ENCODE assay signal across 8 cellular contexts in the genomic region with DNA sequence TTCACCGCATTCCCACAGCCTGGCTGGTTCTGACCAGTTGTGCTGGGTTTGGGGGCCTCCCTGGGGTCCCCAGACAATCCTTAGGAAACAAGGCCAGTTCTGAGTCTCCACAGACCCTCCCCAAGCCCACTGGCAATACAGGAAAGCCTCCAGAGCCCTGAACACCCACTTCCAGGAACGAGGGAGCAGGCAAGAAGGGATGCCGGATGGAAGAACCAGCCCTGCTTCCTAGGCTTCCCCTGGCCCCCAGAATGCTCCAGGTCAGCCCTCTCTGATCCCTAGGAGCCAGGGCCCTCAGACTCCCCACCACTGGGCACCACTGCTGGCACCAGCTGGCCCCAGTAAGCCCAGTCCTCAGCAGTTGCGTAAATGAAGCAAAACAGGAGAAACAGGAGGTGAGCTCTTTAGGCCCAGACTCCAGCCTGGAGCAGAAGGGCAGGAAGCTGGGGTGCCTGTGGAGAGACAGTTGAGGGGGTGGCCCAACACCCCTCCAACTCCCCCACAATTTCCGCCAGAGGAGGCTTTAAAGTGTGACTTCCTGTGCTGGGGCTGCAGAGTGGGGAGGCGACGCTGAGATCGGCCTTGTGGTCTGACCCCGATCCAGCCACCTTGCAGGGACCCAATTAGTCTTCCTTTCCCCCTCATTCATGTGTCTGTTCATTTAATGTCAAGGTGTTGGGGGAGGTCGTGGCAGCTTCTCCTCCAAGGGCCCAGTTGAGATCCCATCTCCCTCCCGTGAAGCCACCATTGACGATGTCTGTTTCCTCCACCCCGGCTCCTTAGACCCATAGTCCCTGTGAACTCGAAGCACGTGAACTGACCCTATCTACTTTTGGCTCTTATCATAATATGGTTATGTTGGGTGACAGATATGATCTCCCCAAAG. TPM values are rescaled to one million over a fixed set of nuclear protein-coding genes. Genes with fewer than 3 reads are reported as not detected.
DNase-seq lines count a peak whose midpoint lies in the region; ATAC-seq and TF ChIP-seq lines count a peak whose summit lies in the region.

No MANE protein-coding gene starts in this region.

- peaks cover 65 to 84% (median 82%) of the 10 kb centered on the region in 4 donors for H3K4me1 ChIP-seq in esophagus muscularis mucosa

- H3K27me3 Mint-ChIP-seq in activated naive CD4-positive, alpha-beta T cell treated with anti-CD3 and anti-CD28 coated beads for 36 hours (ENCODE audit: low read depth): no peaks in the 10 kb centered on the region
- no peaks in the 10 kb centered on the region for H3K27me3 Mint-ChIP-seq in activated CD4-positive, alpha-beta memory T cell treated with anti-CD3 and anti-CD28 coated beads for 36 hours

- TF ChIP-seq POLR2A in esophagus muscularis mucosa (IDR thresholded peaks at IDR 0.05; ENCODE audit: low read depth): no peak

- ATAC-seq in activated naive CD4-positive, alpha-beta T cell treated with anti-CD3 and anti-CD28 coated beads, Interleukin-2, amount 50 U/mL, for 72 hours: no peak
- ATAC-seq in GM21825 (IDR thresholded peaks at IDR 0.05; ENCODE audit: unreplicated experiment) (no peak), GM18502 (IDR thresholded peaks at IDR 0.05; ENCODE audit: poor library complexity, unreplicated experiment) (no peak)

- intact Hi-C loops in activated naive CD4-positive, alpha-beta T cell treated with anti-CD3 and anti-CD28 coated beads for 36 hours (cut with micrococcal nuclease): loop anchor here (1.0 to 5.0 kb wide), 6 partner anchors 8 to 515 kb away; a partner anchor contains a TSS
- intact Hi-C loops in activated CD4-positive, alpha-beta memory T cell treated with anti-CD3 and anti-CD28 coated beads for 36 hours (cut with micrococcal nuclease): loop anchor here (1.0 to 2.0 kb wide), 3 partner anchors 8 to 198 kb away; a partner anchor contains a TSS
- intact Hi-C loops in esophagus muscularis mucosa (cut with DNase I): loop anchor here (5.0 kb wide), 2 partner anchors 45 to 130 kb away; a partner anchor contains a TSS

- POLR2A ChIA-PET in activated CD4-positive, alpha-beta memory T cell treated with anti-CD3 and anti-CD28 coated beads for 36 hours (lab: Charles Lee): interaction anchor here (0.7 to 3.3 kb wide), 8 partner anchors 9 to 197 kb away, joined by 3 to 20 read pairs (median 5); a partner anchor contains a TSS

- peak; percentile 65 for DNase-seq in activated naive CD4-positive, alpha-beta T cell treated with anti-CD3 and anti-CD28 coated beads for 36 hours
- no peak for DNase-seq in activated naive CD4-positive, alpha-beta T cell treated with anti-CD3 and anti-CD28 coated beads, Interleukin-2, amount 50 U/mL, for 72 hours (ENCODE audit: low spot score in 2 of 2)
- peak; percentile 64 for DNase-seq in activated CD4-positive, alpha-beta memory T cell treated with anti-CD3 and anti-CD28 coated beads for 36 hours
- no peak for DNase-seq in esophagus muscularis mucosa (ENCODE audit: extremely low spot score)
- no peak for DNase-seq in retinal pigment epithelial cell (ENCODE audit: low read depth)
- DNase-seq in A172 (ENCODE audit: low spot score): no peak

- no peaks in the 10 kb centered on the region for H3K9me3 ChIP-seq in esophagus muscularis mucosa

- H3K4me3 ChIP-seq in esophagus muscularis mucosa: peak overlapping the region; percentile 61 to 92 (median 84)
- H3K4me3 ChIP-seq in retinal pigment epithelial cell (ENCODE audit: low read length): peak overlapping the region; percentile 30

- H3K4me1 Mint-ChIP-seq in activated naive CD4-positive, alpha-beta T cell treated with anti-CD3 and anti-CD28 coated beads for 36 hours (ENCODE audit: low read depth): peaks cover 46% of the 10 kb centered on the region
- peaks cover 24% of the 10 kb centered on the region for H3K4me1 Mint-ChIP-seq in activated CD4-positive, alpha-beta memory T cell treated with anti-CD3 and anti-CD28 coated beads for 36 hours (ENCODE audit: low read depth)

- CTCF ChIA-PET in activated naive CD4-positive, alpha-beta T cell treated with anti-CD3 and anti-CD28 coated beads for 36 hours (lab: Charles Lee): interaction anchor here (0.5 to 6.0 kb wide), 7 partner anchors 9 to 142 kb away, joined by 3 to 39 read pairs (median 18); no protein-coding TSS in a partner anchor
- CTCF ChIA-PET in activated CD4-positive, alpha-beta memory T cell treated with anti-CD3 and anti-CD28 coated beads for 36 hours (lab: Charles Lee): interaction anchor here (0.9 to 4.6 kb wide), 14 partner anchors 8 to 201 kb away, joined by 3 to 43 read pairs (median 7); a partner anchor contains a TSS

- peaks cover 30% of the 10 kb centered on the region for H3K36me3 Mint-ChIP-seq in activated naive CD4-positive, alpha-beta T cell treated with anti-CD3 and anti-CD28 coated beads for 36 hours (ENCODE audit: low read depth)
- peaks cover 13 to 19% of the 10 kb centered on the region in 2 donors for H3K36me3 Mint-ChIP-seq in activated naive CD4-positive, alpha-beta T cell treated with anti-CD3 and anti-CD28 coated beads, Interleukin-2, amount 50 U/mL, for 72 hours
- H3K36me3 Mint-ChIP-seq in activated CD4-positive, alpha-beta memory T cell treated with anti-CD3 and anti-CD28 coated beads for 36 hours: peaks cover 28% of the 10 kb centered on the region

- H3K27me3 ChIP-seq in esophagus muscularis mucosa: no peaks in the 10 kb centered on the region

- no peak overlapping the region for H3K27ac Mint-ChIP-seq in activated naive CD4-positive, alpha-beta T cell treated with anti-CD3 and anti-CD28 coated beads for 36 hours
- peak overlapping the region in 1 of 2 donors; percentile 96 for H3K27ac Mint-ChIP-seq in activated naive CD4-positive, alpha-beta T cell treated with anti-CD3 and anti-CD28 coated beads, Interleukin-2, amount 50 U/mL, for 72 hours
- no peak overlapping the region for H3K27ac Mint-ChIP-seq in activated CD4-positive, alpha-beta memory T cell treated with anti-CD3 and anti-CD28 coated beads for 36 hours

- TF ChIP-seq CTCF in esophagus muscularis mucosa (IDR thresholded peaks at IDR 0.05) (no peak), retinal pigment epithelial cell (conservative IDR thresholded peaks at IDR 0.05; ENCODE audit: low read depth, low read length) (no peak)

- no peak for TF ChIP-seq EP300 in esophagus muscularis mucosa (IDR thresholded peaks at IDR 0.05)

- WGBS in esophagus muscularis mucosa: 44% methylated on average over 12 of the region's 15 CpGs

- H3K27ac ChIP-seq in esophagus muscularis mucosa (replicated peaks in 1 of 4): peak overlapping the region; percentile 93 to 99 (median 97)

- no peaks in the 10 kb centered on the region for H3K9me3 Mint-ChIP-seq in activated naive CD4-positive, alpha-beta T cell treated with anti-CD3 and anti-CD28 coated beads for 36 hours
- no peaks in the 10 kb centered on the region for H3K9me3 Mint-ChIP-seq in activated naive CD4-positive, alpha-beta T cell treated with anti-CD3 and anti-CD28 coated beads, Interleukin-2, amount 50 U/mL, for 72 hours
- no peaks in the 10 kb centered on the region for H3K9me3 Mint-ChIP-seq in activated CD4-positive, alpha-beta memory T cell treated with anti-CD3 and anti-CD28 coated beads for 36 hours

- H3K4me3 Mint-ChIP-seq in activated naive CD4-positive, alpha-beta T cell treated with anti-CD3 and anti-CD28 coated beads for 36 hours: no peak overlapping the region
- H3K4me3 Mint-ChIP-seq in activated CD4-positive, alpha-beta memory T cell treated with anti-CD3 and anti-CD28 coated beads for 36 hours: no peak overlapping the region

- peaks cover 18 to 28% (median 26%) of the 10 kb centered on the region in 4 donors for H3K36me3 ChIP-seq in esophagus muscularis mucosa

RNA-seq across cellular contexts. Expression of a gene that starts 4.8 kb away (rescaled TPM):
- total RNA-seq in activated naive CD4-positive, alpha-beta T cell treated with anti-CD3 and anti-CD28 coated beads for 36 hours: 10 to 100 TPM; 38.1 to 41.3 TPM
- 10 to 100 TPM; 49.3 to 62.6 TPM for total RNA-seq in activated naive CD4-positive, alpha-beta T cell treated with anti-CD3 and anti-CD28 coated beads, Interleukin-2, amount 50 U/mL, for 72 hours
- 10 to 100 TPM; 47.5 to 49.6 TPM for total RNA-seq in activated CD4-positive, alpha-beta memory T cell treated with anti-CD3 and anti-CD28 coated beads for 36 hours
- 100 to 1,000 TPM; 146 to 464 (median 247) TPM for total RNA-seq in esophagus muscularis mucosa
- 121 and 172 TPM in 2 replicates for total RNA-seq in A172 (2014; rRNA removed; shearing (Covaris generic))

RNA-seq across cellular contexts. Expression of a gene that starts 26.6 kb away (rescaled TPM):
- not detected for total RNA-seq in activated naive CD4-positive, alpha-beta T cell treated with anti-CD3 and anti-CD28 coated beads for 36 hours
- not detected for total RNA-seq in activated naive CD4-positive, alpha-beta T cell treated with anti-CD3 and anti-CD28 coated beads, Interleukin-2, amount 50 U/mL, for 72 hours
- not detected for total RNA-seq in activated CD4-positive, alpha-beta memory T cell treated with anti-CD3 and anti-CD28 coated beads for 36 hours
- total RNA-seq in esophagus muscularis mucosa: under 1 TPM in 2 of 4 donors, not detected in 2; 0.52 to 0.75 TPM
- not detected in 2 replicates for total RNA-seq in A172 (2014; rRNA removed; shearing (Covaris generic))

RNA-seq across cellular contexts. Expression of a gene that starts 38.3 kb away (rescaled TPM):
- under 1 TPM; 0.20 to 0.67 TPM for total RNA-seq in activated naive CD4-positive, alpha-beta T cell treated with anti-CD3 and anti-CD28 coated beads for 36 hours
- 1 to 10 TPM; 1.1 to 2.8 TPM for total RNA-seq in activated naive CD4-positive, alpha-beta T cell treated with anti-CD3 and anti-CD28 coated beads, Interleukin-2, amount 50 U/mL, for 72 hours
- under 1 TPM; 0.17 to 0.26 TPM for total RNA-seq in activated CD4-positive, alpha-beta memory T cell treated with anti-CD3 and anti-CD28 coated beads for 36 hours
- total RNA-seq in esophagus muscularis mucosa: 1 to 10 TPM in 3 of 4 donors, under 1 TPM in 1; 0.83 to 3.3 (median 1.8) TPM
- 0.07 and 2.9 TPM in 2 replicates for total RNA-seq in A172 (2014; rRNA removed; shearing (Covaris generic))

RNA-seq across cellular contexts. Expression of a gene that starts 46.9 kb away (rescaled TPM):
- 1 to 10 TPM; 2.1 to 3.1 TPM for total RNA-seq in activated naive CD4-positive, alpha-beta T cell treated with anti-CD3 and anti-CD28 coated beads for 36 hours
- total RNA-seq in activated naive CD4-positive, alpha-beta T cell treated with anti-CD3 and anti-CD28 coated beads, Interleukin-2, amount 50 U/mL, for 72 hours: 1 to 10 TPM; 2.0 to 3.1 TPM
- 1 to 10 TPM; 1.5 to 1.9 TPM for total RNA-seq in activated CD4-positive, alpha-beta memory T cell treated with anti-CD3 and anti-CD28 coated beads for 36 hours
- 100 to 1,000 TPM; 117 to 144 (median 137) TPM for total RNA-seq in esophagus muscularis mucosa
- not detected in 2 replicates for total RNA-seq in A172 (2014; rRNA removed; shearing (Covaris generic))

Comparison
In these comparisons a context has a peak if more than half of its experiments do, and no peak if none do; other contexts are left out.
1. DNase-seq: peak in activated naive CD4-positive, alpha-beta T cell treated with anti-CD3 and anti-CD28 coated beads for 36 hours (single experiment) and activated CD4-positive, alpha-beta memory T cell treated with anti-CD3 and anti-CD28 coated beads for 36 hours (single experiment); none in activated naive CD4-positive, alpha-beta T cell treated with anti-CD3 and anti-CD28 coated beads, Interleukin-2, amount 50 U/mL, for 72 hours (0 of 2), esophagus muscularis mucosa (single experiment), retinal pigment epithelial cell (single experiment) and A172 (single experiment).